8 cellular contexts compared by ENCODE assay signal in the genomic region with DNA sequence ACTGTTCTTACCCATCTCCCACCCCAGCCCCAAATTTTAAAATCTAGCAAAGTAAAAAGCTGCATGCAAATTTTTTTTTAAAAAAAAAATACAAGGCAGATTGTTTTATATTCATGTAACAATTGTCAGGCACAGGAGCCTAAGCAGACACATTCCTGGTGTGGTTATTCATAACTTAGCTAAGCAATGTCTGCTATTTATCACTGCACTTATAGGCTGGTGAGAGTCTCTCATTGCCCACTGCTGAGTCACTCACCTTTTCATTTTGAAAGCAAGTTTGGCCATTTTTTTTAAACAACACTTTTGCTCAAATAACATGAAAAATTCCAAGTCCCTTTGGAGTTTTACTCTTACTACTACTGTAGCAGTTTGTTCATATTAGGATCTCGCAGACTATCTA.
DNase-seq lines count a peak whose midpoint lies in the region; ATAC-seq and TF ChIP-seq lines count a peak whose summit lies in the region.

No MANE protein-coding gene starts in this region.

- ATAC-seq in GM18517 (IDR thresholded peaks at IDR 0.05; ENCODE audit: unreplicated experiment): no peak

- H3K79me2 ChIP-seq in smooth muscle cell (ENCODE audit: low read depth): peaks cover 29% of the 10 kb centered on the region

- WGBS in smooth muscle cell (ENCODE audit: low lambda C conversion rate): 44% methylated on average over 1 of the region's 1 CpG

- no peak for TF ChIP-seq CTCF in ascending aorta (IDR thresholded peaks at IDR 0.05)
- TF ChIP-seq CTCF in smooth muscle cell (IDR thresholded peaks at IDR 0.05; ENCODE audit: borderline replicate concordance, insufficient read depth, poor library complexity, severe bottlenecking): no peak

- peak overlapping the region; percentile 81 for H3K4me2 ChIP-seq in smooth muscle cell

- peak overlapping the region; percentile 72 to 86 for H3K27ac ChIP-seq in ascending aorta
- peak overlapping the region; percentile 96 for H3K27ac ChIP-seq in smooth muscle cell (ENCODE audit: low read depth)

- H3K9me3 ChIP-seq in HAP-1 (no peaks in the 10 kb centered on the region), ascending aorta (no peaks in the 10 kb centered on the region), smooth muscle cell (replicated peaks; ENCODE audit: low read depth) (no peaks in the 10 kb centered on the region)

- no peaks in the 10 kb centered on the region for H3K36me3 ChIP-seq in HAP-1 (replicated peaks)
- H3K36me3 ChIP-seq in ascending aorta: no peaks in the 10 kb centered on the region
- peaks cover 3% of the 10 kb centered on the region for H3K36me3 ChIP-seq in smooth muscle cell (ENCODE audit: low read depth)

- DNase-seq in HAP-1 (ENCODE audit: low spot score in 2 of 2) (peak; percentile 23 to 74), ascending aorta (ENCODE audit: low spot score in 2 of 2) (no peak), hepatic stellate cell (ENCODE audit: low spot score) (peak; percentile 66), smooth muscle cell (lab: John Stamatoyannopoulos, UW; ENCODE audit: unreplicated experiment) (no peak), globus pallidus (ENCODE audit: low spot score) (no peak), NCI-H526 treated with DMSO at 0.1 percent for 48 hours (lab: John Stamatoyannopoulos, UW) (no peak), NCI-H748 treated with DMSO at 0.1 percent for 48 hours (lab: John Stamatoyannopoulos, UW) (no peak)

- in situ Hi-C loops in HAP-1 (cut with MboI; ENCODE audit: low sequenced_read_pairs): no loop called here

- H4K20me1 ChIP-seq in smooth muscle cell (ENCODE audit: low read depth): no peaks in the 10 kb centered on the region

- H3K27me3 ChIP-seq in HAP-1 (ENCODE audit: low read depth) (no peaks in the 10 kb centered on the region), ascending aorta (no peaks in the 10 kb centered on the region), smooth muscle cell (ENCODE audit: low read depth) (no peaks in the 10 kb centered on the region)

- intact Hi-C loops in ascending aorta (cut with DNase I): loop anchor here (5.0 kb wide), 2 partner anchors 167 to 412 kb away; a partner anchor contains a TSS

- H3K4me1 ChIP-seq in HAP-1 (peaks cover 43% of the 10 kb centered on the region), ascending aorta (peaks cover 3 to 33% of the 10 kb centered on the region in 2 donors), smooth muscle cell (ENCODE audit: low read depth) (peaks cover 49% of the 10 kb centered on the region)

- peak overlapping the region; percentile 50 for H3K9ac ChIP-seq in smooth muscle cell (ENCODE audit: low read depth)

- no peak overlapping the region for H2AFZ ChIP-seq in smooth muscle cell (ENCODE audit: low read depth)

- H3K4me3 ChIP-seq in HAP-1: no peak overlapping the region
- peak overlapping the region in 1 of 2 donors; percentile 22 for H3K4me3 ChIP-seq in ascending aorta
- H3K4me3 ChIP-seq in smooth muscle cell: peak overlapping the region; percentile 11

- peaks cover 25% of the 10 kb centered on the region for H3F3A ChIP-seq in smooth muscle cell (ENCODE audit: low read depth)

Comparison
In these comparisons a context has a peak if more than half of its experiments do, and no peak if none do; other contexts are left out.
1. DNase-seq: peak in HAP-1 (2 of 2) and hepatic stellate cell (single experiment); none in ascending aorta (0 of 2), smooth muscle cell (single experiment), globus pallidus (single experiment), NCI-H526 treated with DMSO at 0.1 percent for 48 hours (single experiment) and NCI-H748 treated with DMSO at 0.1 percent for 48 hours (single experiment).